ENCODE assay signal across 9 cellular contexts in the genomic region with DNA sequence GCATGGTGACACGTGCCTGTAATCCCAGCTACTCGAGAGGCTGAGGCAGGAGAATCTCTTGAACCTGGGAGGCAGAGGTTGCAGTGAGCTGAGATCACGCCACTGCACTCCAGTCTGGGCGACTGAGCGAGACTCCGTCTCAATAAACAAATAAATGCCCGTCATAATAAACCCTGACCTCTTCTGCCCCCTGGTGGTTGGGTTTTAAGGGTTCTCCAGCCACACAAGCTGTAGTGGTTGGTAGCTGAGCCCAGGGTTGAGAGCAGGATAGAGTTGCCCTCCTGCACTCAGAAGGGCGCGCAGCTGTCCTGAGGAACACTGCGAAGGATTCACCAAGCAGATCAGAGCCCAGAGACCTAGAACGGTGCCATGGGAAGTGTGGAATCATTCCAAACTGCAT. TPM values are rescaled to one million over a fixed set of nuclear protein-coding genes. Genes with fewer than 3 reads are reported as not detected.
DNase-seq lines count a peak whose midpoint lies in the region; ATAC-seq and TF ChIP-seq lines count a peak whose summit lies in the region.
"Not testable (repeated sequence)": the region's sequence is repeated elsewhere in the genome, so short reads cannot be mapped to it uniquely, and the experiment has no call there.
"Had no signal": no experiment of that assay in that cellular context is flagged by ENCODE, and none has a peak within 500 bp of the region (broad histone marks: within the 10 kb centered on the region; RNA-seq: fewer than 3 reads in every experiment).

No MANE protein-coding gene starts in this region.

- not testable (repeated sequence) for H3F3A ChIP-seq in Loucy (ENCODE audit: low read depth)

- peaks cover 11% of the 10 kb centered on the region; the same call in 1 of the 2 replicates for H3K27me3 Mint-ChIP-seq in WTC11 (ENCODE audit: low read depth)

- CTCF ChIA-PET in WTC11 (lab: Charles Lee), result interaction anchor here (0.6 to 7.9 kb wide), 32 partner anchors 9 to 1144 kb away, joined by 3 to 203 read pairs (median 4); partner anchors contain the start of gene C13orf42

- H3K9me3 ChIP-seq in Loucy (ENCODE audit: insufficient read depth, low read depth, low read length); OCI-LY3 (ENCODE audit: insufficient read depth, low read length): not testable (repeated sequence)

- H3K4me1 ChIP-seq in Loucy (ENCODE audit: insufficient read depth, low read length, poor library complexity, severe bottlenecking), result not testable (repeated sequence)
- H3K4me1 ChIP-seq in OCI-LY3 (ENCODE audit: low read length), result peaks cover 31% of the 10 kb centered on the region

- H3K9ac ChIP-seq in Loucy (ENCODE audit: low read depth, low read length, poor library complexity, severe bottlenecking); OCI-LY3 (ENCODE audit: low read length): not testable (repeated sequence)

- peaks cover 34% of the 10 kb centered on the region for H3K4me1 Mint-ChIP-seq in WTC11

- H4K20me1 ChIP-seq in Loucy (ENCODE audit: insufficient read depth, low read length, poor library complexity, severe bottlenecking); OCI-LY3 (ENCODE audit: insufficient read depth, low read length): not testable (repeated sequence)

- peak; percentile 84 for ATAC-seq in WTC11

- H3K9me2 ChIP-seq in Loucy (replicated peaks; ENCODE audit: low read depth, low read length), result not testable (repeated sequence)

- TF ChIP-seq CTCF in AG09319 (IDR thresholded peaks at IDR 0.05; ENCODE audit: low read depth, low read length) (peak; percentile 7), GM12872 (IDR thresholded peaks at IDR 0.05; ENCODE audit: insufficient read depth, low read depth, low read length) (peak; percentile 42; the same call in 2 of the 3 replicates), Loucy (conservative IDR thresholded peaks at IDR 0.05; ENCODE audit: low read length) (peak; percentile 68), OCI-LY3 (IDR thresholded peaks at IDR 0.05; ENCODE audit: low read depth, low read length) (peak; percentile 63), WTC11 (IDR thresholded peaks at IDR 0.05) (peak; percentile 59), cardiac fibroblast (IDR thresholded peaks at IDR 0.05; ENCODE audit: low read depth, low read length) (peak; percentile 41)

- POLR2A ChIA-PET in WTC11 (lab: Charles Lee), result not testable (repeated sequence)

- H3K4me3 ChIP-seq in Loucy (ENCODE audit: low read length, poor library complexity, severe bottlenecking); cardiac fibroblast (replicated peaks in 1 of 2; ENCODE audit: low read depth in 2 of 2, low read length in 2 of 2): not testable (repeated sequence)
- H3K4me3 ChIP-seq in OCI-LY3 (ENCODE audit: low read length), result peak overlapping the region; percentile 29

- peaks cover 20% of the 10 kb centered on the region for H3K36me3 Mint-ChIP-seq in WTC11

- not testable (repeated sequence) for DNase-seq in AG09319 (ENCODE audit: extremely low read depth, low read depth)
- peak; percentile 76 for DNase-seq in WTC11 (ENCODE audit: low spot score)
- DNase-seq in cardiac fibroblast (ENCODE audit: low read depth in 2 of 2), result peak in 1 of 2 donors; percentile 20
- peak; percentile 64 for DNase-seq in iPS DF 4.7 (ENCODE audit: extremely low read depth, low spot score)
- peak; percentile 48 for DNase-seq in stimulated activated CD4-positive, alpha-beta T cell treated with anti-CD3 and anti-CD28 coated beads, Interleukin-15, amount 100 ng/mL, for 24 hours

- H3K79me2 ChIP-seq in Loucy (ENCODE audit: insufficient read depth, low read length); OCI-LY3 (ENCODE audit: low read length): not testable (repeated sequence)

- H3K27me3 ChIP-seq in Loucy (ENCODE audit: insufficient read depth, low read length, poor library complexity, severe bottlenecking) (peaks cover 18% of the 10 kb centered on the region), OCI-LY3 (ENCODE audit: low read depth, low read length) (peaks cover 54% of the 10 kb centered on the region)

- not testable (repeated sequence) for H3K4me3 Mint-ChIP-seq in WTC11

- H3K36me3 ChIP-seq in Loucy (ENCODE audit: insufficient read depth, low read length); OCI-LY3 (replicated peaks; ENCODE audit: low read depth, low read length): not testable (repeated sequence)

- H2AFZ ChIP-seq in Loucy (ENCODE audit: low read length); OCI-LY3 (ENCODE audit: low read depth, low read length): not testable (repeated sequence)

- H3K4me2 ChIP-seq in Loucy (ENCODE audit: low read depth, low read length, poor library complexity, severe bottlenecking), result not testable (repeated sequence)
- peak overlapping the region; percentile 43 for H3K4me2 ChIP-seq in OCI-LY3 (ENCODE audit: low read length)

- H3K27ac ChIP-seq in OCI-LY3 (ENCODE audit: low read length), result not testable (repeated sequence)

- 0 out of 2 replicates have a peak overlapping the region, but pooled peaks have one; percentile 17 for H3K27ac Mint-ChIP-seq in WTC11

- H3K9me3 Mint-ChIP-seq in WTC11, result peaks cover 19% of the 10 kb centered on the region

RNA-seq across cellular contexts. Expression of gene C13orf42, which starts 9.8 kb away (rescaled TPM):
- 6.3 to 8.2 TPM (median 7.0 TPM) in 3 replicates for total RNA-seq in WTC11 (2021)
- total RNA-seq: SJSA1 had no signal

Comparison
In these comparisons a context has a peak if more than half of its experiments do, and no peak if none do; other contexts are left out.
1. CTCF ChIP-seq: peak in every context shown above with its lines; median percentile 68 in Loucy; 63 in OCI-LY3; 59 in WTC11; 42 in GM12872; 41 in cardiac fibroblast; 7 in AG09319.